ENCODE assay signal across 10 cellular contexts in genomic region chr4:102598759-102599379, GRCh38.
DNase-seq lines count a peak whose midpoint lies in the region; ATAC-seq lines count a peak whose summit lies in the region.
"Had no signal": no experiment of that assay in that cellular context is flagged by ENCODE, and none has a peak within 500 bp of the region (broad histone marks: within the 10 kb centered on the region; RNA-seq: fewer than 3 reads in every experiment).

No MANE protein-coding gene starts in this region.

- H3K27ac Mint-ChIP-seq in T-helper 17 cell: peak overlapping the region; percentile 93
- H3K27ac Mint-ChIP-seq in natural killer cell treated with Interleukin-12 subunit alpha and Interleukin-12 subunit beta and Interleukin-15 and Interleukin-18, amount 100 ng/mL, for 72 hours: peak overlapping the region; percentile 49 to 76

- peaks cover 12% of the 10 kb centered on the region for H3K36me3 Mint-ChIP-seq in T-helper 17 cell (ENCODE audit: low read depth)
- peaks cover 76% of the 10 kb centered on the region for H3K36me3 Mint-ChIP-seq in natural killer cell treated with Interleukin-12 subunit alpha and Interleukin-12 subunit beta and Interleukin-15 and Interleukin-18, amount 100 ng/mL, for 72 hours

- peak overlapping the region; percentile 83 for H3K4me3 Mint-ChIP-seq in T-helper 17 cell
- peak overlapping the region; percentile 46 for H3K4me3 Mint-ChIP-seq in natural killer cell treated with Interleukin-12 subunit alpha and Interleukin-12 subunit beta and Interleukin-15 and Interleukin-18, amount 100 ng/mL, for 72 hours

- no peaks in the 10 kb centered on the region for H3K27me3 Mint-ChIP-seq in T-helper 17 cell
- H3K27me3 Mint-ChIP-seq in natural killer cell treated with Interleukin-12 subunit alpha and Interleukin-12 subunit beta and Interleukin-15 and Interleukin-18, amount 100 ng/mL, for 72 hours: no peaks in the 10 kb centered on the region

- no peak for DNase-seq in activated CD4-positive, CD25-positive, alpha-beta regulatory T cell (lab: John Stamatoyannopoulos, UW)
- DNase-seq in T-helper 17 cell (no peak), epidermal melanocyte (ENCODE audit: insufficient read length, low spot score) (no peak), DMS53 treated with DMSO at 0.1 percent for 48 hours (lab: John Stamatoyannopoulos, UW; ENCODE audit: unreplicated experiment) (no peak)
- DNase-seq in natural killer cell treated with Interleukin-12 subunit alpha and Interleukin-12 subunit beta and Interleukin-15 and Interleukin-18, amount 100 ng/mL, for 72 hours (ENCODE audit: low spot score): no peak
- DNase-seq in effector CD8-positive, alpha-beta T cell (lab: John Stamatoyannopoulos, UW): no peak
- DNase-seq: SHP77 treated with DMSO at 0.1 percent for 48 hours had no signal

- H3K9me3 ChIP-seq in T-helper 17 cell (ENCODE audit: control insufficient read depth, low read length, poor library complexity, severe bottlenecking): no peaks in the 10 kb centered on the region
- H3K9me3 ChIP-seq: A549 had no signal

- peak; percentile 76 to 82 for ATAC-seq in activated CD4-positive, CD25-positive, alpha-beta regulatory T cell treated with anti-CD3 and anti-CD28 coated beads, Interleukin-2, amount 50 U/mL, for 24 hours
- ATAC-seq in GM21786 (IDR thresholded peaks at IDR 0.05; ENCODE audit: unreplicated experiment) (peak; percentile 59), T-helper 17 cell (peak; percentile 26)
- peak in 1 of 2 donors; percentile 59 for ATAC-seq in natural killer cell treated with Interleukin-12 subunit alpha and Interleukin-12 subunit beta and Interleukin-15 and Interleukin-18, amount 100 ng/mL, for 72 hours
- ATAC-seq: A549 had no signal

- H3K4me1 Mint-ChIP-seq in T-helper 17 cell: peaks cover 59% of the 10 kb centered on the region
- peaks cover 45 to 49% of the 10 kb centered on the region in 2 donors for H3K4me1 Mint-ChIP-seq in natural killer cell treated with Interleukin-12 subunit alpha and Interleukin-12 subunit beta and Interleukin-15 and Interleukin-18, amount 100 ng/mL, for 72 hours (ENCODE audit: low read depth in 2 of 2)

- no peaks in the 10 kb centered on the region for H3K9me3 Mint-ChIP-seq in natural killer cell treated with Interleukin-12 subunit alpha and Interleukin-12 subunit beta and Interleukin-15 and Interleukin-18, amount 100 ng/mL, for 72 hours
